Comparison of ENCODE assay signal across 14 cellular contexts in genomic region chr18:56576826-56577573, GRCh38.
DNase-seq lines count a peak whose midpoint lies in the region; ATAC-seq, FAIRE-seq and TF ChIP-seq lines count a peak whose summit lies in the region.
"Had no signal": no experiment of that assay in that cellular context is flagged by ENCODE, and none has a peak within 500 bp of the region (broad histone marks: within the 10 kb centered on the region; RNA-seq: fewer than 3 reads in every experiment).

No MANE protein-coding gene starts in this region.

- H3K79me1 ChIP-seq in H9 (ENCODE audit: insufficient read depth, low read depth, low read length, poor library complexity, severe bottlenecking) = no peaks in the 10 kb centered on the region

- H3K4me1 Mint-ChIP-seq in H9 (peaks cover 17 to 20% of the 10 kb centered on the region in 2 experiments), astrocyte (ENCODE audit: low read depth, unreplicated experiment) (peaks cover 4% of the 10 kb centered on the region)
- H3K4me1 Mint-ChIP-seq: CD4-positive, alpha-beta memory T cell had no signal

- H3K4me2 ChIP-seq in H9 (ENCODE audit: insufficient read depth, insufficient read length, low read length) (no peak overlapping the region), astrocyte (ENCODE audit: low read length) (peak overlapping the region; percentile 63)

- H4K8ac ChIP-seq in H9 (replicated peaks; ENCODE audit: insufficient read length, low read depth, low read length) = no peak overlapping the region

- no peak overlapping the region for H3K23ac ChIP-seq in H9 (ENCODE audit: insufficient read length, low read depth, low read length)

- intact Hi-C loops in left ventricle myocardium inferior (cut with micrococcal nuclease) (loop anchor here (5.0 to 10.0 kb wide), 8 partner anchors 492 to 1462 kb away; no protein-coding TSS in a partner anchor), gastrocnemius medialis (cut with DNase I; ENCODE audit: low total_unique reads) (loop anchor here (5.0 to 10.0 kb wide), 6 partner anchors 132 to 1480 kb away; no protein-coding TSS in a partner anchor)

- no peak overlapping the region for H2BK15ac ChIP-seq in H9 (ENCODE audit: low read depth, low read length)

- no peak for DNase-seq in H9
- DNase-seq in astrocyte (ENCODE audit: low read depth) = no peak
- DNase-seq in left ventricle myocardium inferior = peak; percentile 66
- no peak for DNase-seq in gastrocnemius medialis
- no peak for DNase-seq in NCI-H146 (lab: John Stamatoyannopoulos, UW)
- DNase-seq: activated CD4-positive, alpha-beta T cell treated with anti-CD3 and anti-CD28 coated beads, Interleukin-2, amount 50 U/mL, for 1 hour; activated T-cell treated with anti-CD3 and anti-CD28 coated beads, Interleukin-2, amount 50 U/mL, for 4 hours; cortex of kidney had no signal

- no peak overlapping the region for H3K14ac ChIP-seq in H9 (ENCODE audit: insufficient read depth, low read length)

- ATAC-seq in gastrocnemius medialis = peak in 1 of 2 donors; percentile 37
- no peak for ATAC-seq in HG03565 (IDR thresholded peaks at IDR 0.05; ENCODE audit: unreplicated experiment)
- no peak for ATAC-seq in HG03159 (IDR thresholded peaks at IDR 0.05; ENCODE audit: unreplicated experiment)
- ATAC-seq in HG02610 (IDR thresholded peaks at IDR 0.05; ENCODE audit: unreplicated experiment) = no peak
- ATAC-seq: activated T-cell treated with anti-CD3 and anti-CD28 coated beads, Interleukin-2, amount 50 U/mL, for 4 hours had no signal

- no peak for TF ChIP-seq CTCF in H9 (conservative IDR thresholded peaks at IDR 0.05)
- no peak for TF ChIP-seq CTCF in astrocyte (IDR thresholded peaks at IDR 0.05; ENCODE audit: insufficient read depth, low read depth, low read length)
- TF ChIP-seq CTCF in left ventricle myocardium inferior (IDR thresholded peaks at IDR 0.05; ENCODE audit: borderline replicate concordance) = no peak
- no peak for TF ChIP-seq CTCF in gastrocnemius medialis (IDR thresholded peaks at IDR 0.05 in 4 of 5, conservative IDR thresholded peaks at IDR 0.05 in 1 of 5)

- H3K4me3 Mint-ChIP-seq in H9 = peak overlapping the region in 1 of 2 experiments; percentile 58; a peak in 2 of 5 replicates
- H3K4me3 Mint-ChIP-seq in astrocyte (ENCODE audit: unreplicated experiment) = no peak overlapping the region
- H3K4me3 Mint-ChIP-seq: activated T-cell treated with anti-CD3 and anti-CD28 coated beads, Interleukin-2, amount 50 U/mL, for 4 hours; CD4-positive, alpha-beta memory T cell; immature natural killer cell; T-helper 2 cell treated with Interferon-gamma antibody and Interleukin-4, amounts not matched to agents 5 μg/mL and 100 μg/mL, for 36 hours had no signal

- FAIRE-seq in astrocyte (lab: Jason Lieb, UNC) = no peak

- H3K27ac Mint-ChIP-seq in H9 (peak overlapping the region in 1 of 3 experiments; percentile 84; a peak in 1 of 7 replicates), astrocyte (ENCODE audit: unreplicated experiment) (no peak overlapping the region)
- H3K27ac Mint-ChIP-seq: CD4-positive, alpha-beta memory T cell; immature natural killer cell; T-helper 2 cell treated with Interferon-gamma antibody and Interleukin-4, amounts not matched to agents 5 μg/mL and 100 μg/mL, for 36 hours had no signal

- H3K4me3 ChIP-seq in astrocyte (ENCODE audit: insufficient read depth, low read depth, low read length) = no peak overlapping the region
- H3K4me3 ChIP-seq in left ventricle myocardium inferior = peak overlapping the region; percentile 14
- no peak overlapping the region for H3K4me3 ChIP-seq in gastrocnemius medialis

- no peak overlapping the region for H2BK20ac ChIP-seq in H9 (ENCODE audit: low read depth, low read length, poor library complexity, severe bottlenecking)

- H3K4me1 ChIP-seq in H9 (ENCODE audit: insufficient read depth, low read length) (peaks cover 5% of the 10 kb centered on the region; the same call in 1 of the 2 replicates), astrocyte (ENCODE audit: insufficient read depth, low read length) (peaks cover 3% of the 10 kb centered on the region), left ventricle myocardium inferior (peaks cover 37% of the 10 kb centered on the region), gastrocnemius medialis (peaks cover 0 to 17% of the 10 kb centered on the region in 2 donors)

- no peak overlapping the region for H3K27ac ChIP-seq in H9 (ENCODE audit: insufficient read length, low read depth, low read length)
- H3K27ac ChIP-seq in astrocyte (ENCODE audit: low read depth, low read length) = no peak overlapping the region
- peak overlapping the region; percentile 76 for H3K27ac ChIP-seq in left ventricle myocardium inferior (replicated peaks)
- H3K27ac ChIP-seq in gastrocnemius medialis = peak overlapping the region in 3 of 4 donors; percentile 51 to 71 (median 70)

- no peaks in the 10 kb centered on the region for H3K23me2 ChIP-seq in H9 (ENCODE audit: insufficient read length, low read depth, low read length, poor library complexity, severe bottlenecking)

- H3K4ac ChIP-seq in H9 (ENCODE audit: low read depth, low read length) = no peak overlapping the region

- H2BK12ac ChIP-seq in H9 (ENCODE audit: insufficient read length, low read depth, low read length) = no peak overlapping the region

- no peak overlapping the region for H2BK5ac ChIP-seq in H9 (ENCODE audit: insufficient read length, low read length)

- no peak overlapping the region for H3T11ph ChIP-seq in H9 (ENCODE audit: low read length)

- H2AK5ac ChIP-seq in H9 (ENCODE audit: insufficient read length, low read length) = no peak overlapping the region

- H3K27me3 ChIP-seq in H9 (ENCODE audit: insufficient read depth, low read length) = no peaks in the 10 kb centered on the region
- no peaks in the 10 kb centered on the region for H3K27me3 ChIP-seq in astrocyte (ENCODE audit: insufficient read depth, low read length)
- H3K27me3 ChIP-seq in left ventricle myocardium inferior (ENCODE audit: low read depth) = no peaks in the 10 kb centered on the region
- H3K27me3 ChIP-seq in gastrocnemius medialis = no peaks in the 10 kb centered on the region

- H3K36me3 Mint-ChIP-seq in H9 (ENCODE audit: insufficient read depth in 1 of 3, low read depth in 3 of 3) (no peaks in the 10 kb centered on the region), astrocyte (ENCODE audit: low read depth, unreplicated experiment) (no peaks in the 10 kb centered on the region)
- H3K36me3 Mint-ChIP-seq: CD4-positive, alpha-beta memory T cell; immature natural killer cell had no signal

- H3K27me3 Mint-ChIP-seq in H9 (ENCODE audit: low read depth) (no peaks in the 10 kb centered on the region; the same call in 1 of the 2 replicates), astrocyte (ENCODE audit: low read depth, unreplicated experiment) (no peaks in the 10 kb centered on the region)

- no peaks in the 10 kb centered on the region for H3K36me3 ChIP-seq in astrocyte (ENCODE audit: insufficient read depth, low read length)
- H3K36me3 ChIP-seq in left ventricle myocardium inferior = no peaks in the 10 kb centered on the region
- H3K36me3 ChIP-seq in gastrocnemius medialis = no peaks in the 10 kb centered on the region

- H3K18ac ChIP-seq in H9 (ENCODE audit: insufficient read length, low read depth, low read length) = no peak overlapping the region

- H2AFZ ChIP-seq in H9 (ENCODE audit: low read length) (no peak overlapping the region), astrocyte (ENCODE audit: low read depth, low read length) (peak overlapping the region; percentile 62)

- H3K9ac ChIP-seq in H9 (ENCODE audit: extremely low read depth, insufficient read length, low read length) = no peak overlapping the region
- H3K9ac ChIP-seq in astrocyte (ENCODE audit: low read length) = no peak overlapping the region

- H3K9me3 ChIP-seq in H9 (ENCODE audit: control insufficient read depth, low read depth, low read length) (no peaks in the 10 kb centered on the region), astrocyte (ENCODE audit: insufficient read depth, low read depth, low read length) (no peaks in the 10 kb centered on the region), left ventricle myocardium inferior (replicated peaks) (peaks cover 31% of the 10 kb centered on the region), gastrocnemius medialis (no peaks in the 10 kb centered on the region)

- no peak for TF ChIP-seq POLR2A in gastrocnemius medialis (IDR thresholded peaks at IDR 0.05)

- H4K5ac ChIP-seq in H9 (ENCODE audit: insufficient read length, low read depth, low read length) = peak overlapping the region; percentile 68

- H2BK120ac ChIP-seq in H9 (ENCODE audit: low read depth, low read length, poor library complexity, severe bottlenecking) = no peak overlapping the region

- no CpG with 5 or more reads among the region's 14 CpGs for WGBS in H9 (ENCODE audit: extremely low coverage, insufficient read length, low lambda C conversion rate)

- no peaks in the 10 kb centered on the region for H3K79me2 ChIP-seq in H9 (ENCODE audit: insufficient read depth, low read length)
- H3K79me2 ChIP-seq in astrocyte (ENCODE audit: insufficient read depth, low read length) = no peaks in the 10 kb centered on the region

- no peak overlapping the region for H3K56ac ChIP-seq in H9 (ENCODE audit: insufficient read length, low read depth, low read length)

- H4K20me1 ChIP-seq in H9 (ENCODE audit: control insufficient read depth, insufficient read depth, insufficient read length) (no peaks in the 10 kb centered on the region), astrocyte (ENCODE audit: insufficient read depth, low read length) (no peaks in the 10 kb centered on the region)

- in situ Hi-C loops in gastrocnemius medialis (cut with MboI; ENCODE audit: low sequenced_read_pairs in 4 of 4) = loop anchor here (5.0 to 25.0 kb wide), 5 partner anchors 1162 to 1482 kb away; no protein-coding TSS in a partner anchor

- no peak overlapping the region for H4K91ac ChIP-seq in H9 (ENCODE audit: insufficient read length, low read depth, low read length)

- H3K9me3 Mint-ChIP-seq in H9 = no peaks in the 10 kb centered on the region; a peak in 1 of 5 replicates
- H3K9me3 Mint-ChIP-seq in astrocyte (ENCODE audit: unreplicated experiment) = no peaks in the 10 kb centered on the region
- H3K9me3 Mint-ChIP-seq: activated T-cell treated with anti-CD3 and anti-CD28 coated beads, Interleukin-2, amount 50 U/mL, for 4 hours; CD4-positive, alpha-beta memory T cell; immature natural killer cell; T-helper 2 cell treated with Interferon-gamma antibody and Interleukin-4, amounts not matched to agents 5 μg/mL and 100 μg/mL, for 36 hours had no signal

Comparison
In these comparisons a context has a peak if more than half of its experiments do, and no peak if none do; other contexts are left out.
1. H3K27ac ChIP-seq: peak in left ventricle myocardium inferior (single experiment) and gastrocnemius medialis (3 of 4); none in H9 (single experiment) and astrocyte (single experiment).